Comparison of ENCODE assay signal across 19 cellular contexts in genomic region chr3:160472344-160472743, GRCh38. TPM values are rescaled to one million over a fixed set of nuclear protein-coding genes. Genes with fewer than 3 reads are reported as not detected.
DNase-seq lines count a peak whose midpoint lies in the region; ATAC-seq and TF ChIP-seq lines count a peak whose summit lies in the region.
"Had no signal": no experiment of that assay in that cellular context is flagged by ENCODE, and none has a peak within 500 bp of the region (broad histone marks: within the 10 kb centered on the region; RNA-seq: fewer than 3 reads in every experiment).

No MANE protein-coding gene starts in this region.

- H3K79me1 ChIP-seq in H9 (ENCODE audit: insufficient read depth, low read depth, low read length, poor library complexity, severe bottlenecking): no peaks in the 10 kb centered on the region

- H3K27ac Mint-ChIP-seq in activated CD8-positive, alpha-beta T cell treated with anti-CD3 and anti-CD28 coated beads for 36 hours: no peak overlapping the region
- no peak overlapping the region for H3K27ac Mint-ChIP-seq in H9
- H3K27ac Mint-ChIP-seq: activated CD4-positive, alpha-beta T cell treated with anti-CD3 and anti-CD28 coated beads for 36 hours; activated CD8-positive, alpha-beta memory T cell treated with anti-CD3 and anti-CD28 coated beads, Interleukin-2, amount 10 ng/mL, durations not matched to agents 7 days and 5 days had no signal

- TF ChIP-seq CTCF in MM.1S (IDR thresholded peaks at IDR 0.05; ENCODE audit: low read length): no peak
- no peak for TF ChIP-seq CTCF in activated CD8-positive, alpha-beta T cell treated with anti-CD3 and anti-CD28 coated beads for 36 hours (IDR thresholded peaks at IDR 0.05)
- TF ChIP-seq CTCF in H9 (conservative IDR thresholded peaks at IDR 0.05): no peak

- H3K27me3 Mint-ChIP-seq in activated CD8-positive, alpha-beta T cell treated with anti-CD3 and anti-CD28 coated beads for 36 hours: peaks cover 10% of the 10 kb centered on the region
- H3K27me3 Mint-ChIP-seq in H9 (ENCODE audit: low read depth): peaks cover 12% of the 10 kb centered on the region

- no CpG with 5 or more reads among the region's 2 CpGs for WGBS in H9 (ENCODE audit: extremely low coverage, insufficient read length, low lambda C conversion rate)

- H4K20me1 ChIP-seq in MM.1S (ENCODE audit: insufficient read depth, low read length): no peaks in the 10 kb centered on the region
- H4K20me1 ChIP-seq in H9 (ENCODE audit: control insufficient read depth, insufficient read depth, insufficient read length): no peaks in the 10 kb centered on the region
- H4K20me1 ChIP-seq: BLaER1 had no signal

- peaks cover 3% of the 10 kb centered on the region for H3K36me3 Mint-ChIP-seq in activated CD8-positive, alpha-beta T cell treated with anti-CD3 and anti-CD28 coated beads for 36 hours (ENCODE audit: low read depth)
- peaks cover 7 to 17% (median 14%) of the 10 kb centered on the region in 3 experiments for H3K36me3 Mint-ChIP-seq in H9 (ENCODE audit: insufficient read depth in 1 of 3, low read depth in 3 of 3)

- no peak overlapping the region for H2BK120ac ChIP-seq in H9 (ENCODE audit: low read depth, low read length, poor library complexity, severe bottlenecking)

- H4K8ac ChIP-seq in H9 (replicated peaks; ENCODE audit: insufficient read length, low read depth, low read length): no peak overlapping the region

- H2AK5ac ChIP-seq in H9 (ENCODE audit: insufficient read length, low read length): no peak overlapping the region

- H2AFZ ChIP-seq in MM.1S (ENCODE audit: low read length) (no peak overlapping the region), H9 (ENCODE audit: low read length) (no peak overlapping the region)
- H2AFZ ChIP-seq: GM23248 had no signal

- H3K9ac ChIP-seq in MM.1S (ENCODE audit: low read length): no peak overlapping the region
- H3K9ac ChIP-seq in H9 (ENCODE audit: extremely low read depth, insufficient read length, low read length): no peak overlapping the region
- H3K9ac ChIP-seq: BLaER1, GM23248 had no signal

- intact Hi-C loops in activated CD8-positive, alpha-beta T cell treated with anti-CD3 and anti-CD28 coated beads for 36 hours (cut with micrococcal nuclease): no loop called here

- no peak overlapping the region for H2BK15ac ChIP-seq in H9 (ENCODE audit: low read depth, low read length)

- H3K14ac ChIP-seq in H9 (ENCODE audit: insufficient read depth, low read length): no peak overlapping the region

- no peak overlapping the region for H2BK20ac ChIP-seq in H9 (ENCODE audit: low read depth, low read length, poor library complexity, severe bottlenecking)

- no peak overlapping the region for H3T11ph ChIP-seq in H9 (ENCODE audit: low read length)

- H2BK5ac ChIP-seq in H9 (ENCODE audit: insufficient read length, low read length): no peak overlapping the region

- no peak overlapping the region for H3K18ac ChIP-seq in H9 (ENCODE audit: insufficient read length, low read depth, low read length)

- H3K27ac ChIP-seq in MM.1S (ENCODE audit: low read length): no peak overlapping the region
- H3K27ac ChIP-seq in H9 (ENCODE audit: insufficient read length, low read depth, low read length): no peak overlapping the region
- H3K27ac ChIP-seq: BLaER1, gastroesophageal sphincter had no signal

- no peak overlapping the region for H3K4me3 Mint-ChIP-seq in activated CD8-positive, alpha-beta T cell treated with anti-CD3 and anti-CD28 coated beads for 36 hours
- H3K4me3 Mint-ChIP-seq in H9: no peak overlapping the region
- H3K4me3 Mint-ChIP-seq: activated CD4-positive, alpha-beta T cell treated with anti-CD3 and anti-CD28 coated beads for 36 hours; activated CD8-positive, alpha-beta memory T cell treated with anti-CD3 and anti-CD28 coated beads, Interleukin-2, amount 10 ng/mL, durations not matched to agents 7 days and 5 days had no signal

- H3K56ac ChIP-seq in H9 (ENCODE audit: insufficient read length, low read depth, low read length): no peak overlapping the region

- H3K4me2 ChIP-seq in MM.1S (ENCODE audit: low read depth, low read length): no peak overlapping the region
- H3K4me2 ChIP-seq in H9 (ENCODE audit: insufficient read depth, insufficient read length, low read length): no peak overlapping the region
- H3K4me2 ChIP-seq: BLaER1 had no signal

- H3K4ac ChIP-seq in H9 (ENCODE audit: low read depth, low read length): no peak overlapping the region

- H3K4me1 Mint-ChIP-seq in activated CD8-positive, alpha-beta T cell treated with anti-CD3 and anti-CD28 coated beads for 36 hours (ENCODE audit: low read depth): no peaks in the 10 kb centered on the region
- H3K4me1 Mint-ChIP-seq in H9: no peaks in the 10 kb centered on the region
- H3K4me1 Mint-ChIP-seq: activated CD4-positive, alpha-beta T cell treated with anti-CD3 and anti-CD28 coated beads for 36 hours had no signal

- H3K9me3 ChIP-seq in MM.1S (replicated peaks; ENCODE audit: insufficient read depth, low read length): no peaks in the 10 kb centered on the region
- H3K9me3 ChIP-seq in H9 (ENCODE audit: control insufficient read depth, low read depth, low read length): peaks cover 7% of the 10 kb centered on the region

- POLR2A ChIA-PET in activated CD8-positive, alpha-beta T cell treated with anti-CD3 and anti-CD28 coated beads for 36 hours (lab: Charles Lee): no interaction called here

- no peaks in the 10 kb centered on the region for H3K36me3 ChIP-seq in MM.1S (replicated peaks; ENCODE audit: insufficient read depth, low read length)
- H3K36me3 ChIP-seq: gastroesophageal sphincter had no signal

- ATAC-seq in GM19397 (IDR thresholded peaks at IDR 0.05; ENCODE audit: unreplicated experiment): peak; percentile 76
- peak; percentile 52 for ATAC-seq in HG03095 (IDR thresholded peaks at IDR 0.05; ENCODE audit: unreplicated experiment)
- ATAC-seq in activated CD8-positive, alpha-beta T cell treated with anti-CD3 and anti-CD28 coated beads for 36 hours: no peak
- ATAC-seq: activated CD4-positive, alpha-beta T cell treated with anti-CD3 and anti-CD28 coated beads for 36 hours; activated CD8-positive, alpha-beta memory T cell treated with anti-CD3 and anti-CD28 coated beads, Interleukin-2, amount 10 ng/mL, durations not matched to agents 7 days and 5 days; gastroesophageal sphincter had no signal

- H3K79me2 ChIP-seq in MM.1S (ENCODE audit: low read length) (no peaks in the 10 kb centered on the region), H9 (ENCODE audit: insufficient read depth, low read length) (no peaks in the 10 kb centered on the region)

- no peak overlapping the region for H4K5ac ChIP-seq in H9 (ENCODE audit: insufficient read length, low read depth, low read length)

- no peaks in the 10 kb centered on the region for H3F3A ChIP-seq in MM.1S (ENCODE audit: insufficient read depth, low read length)

- CTCF ChIA-PET in activated CD8-positive, alpha-beta T cell treated with anti-CD3 and anti-CD28 coated beads for 36 hours (lab: Charles Lee): interaction anchor here (0.9 kb wide), 1 partner anchor 9 kb away, joined by 3 read pairs; no protein-coding TSS in a partner anchor

- peak; percentile 41 for DNase-seq in ELR (ENCODE audit: low read depth)
- DNase-seq in MM.1S: peak; percentile 43
- no peak for DNase-seq in HuH-7.5 (ENCODE audit: low spot score)
- no peak for DNase-seq in activated CD8-positive, alpha-beta T cell treated with anti-CD3 and anti-CD28 coated beads for 36 hours
- DNase-seq in H9: no peak
- no peak for DNase-seq in SW 1271 (lab: John Stamatoyannopoulos, UW)
- DNase-seq: activated CD4-positive, alpha-beta T cell treated with anti-CD3 and anti-CD28 coated beads for 36 hours; activated CD8-positive, alpha-beta memory T cell treated with anti-CD3 and anti-CD28 coated beads, Interleukin-2, amount 10 ng/mL, durations not matched to agents 7 days and 5 days; DMS 273 treated with DMSO at 0.1 percent for 48 hours; erythroblast; GF-D8; GM23248; NCI-H2029; NCI-H446 treated with DMSO at 0.1 percent for 48 hours; stimulated activated CD4-positive, alpha-beta T cell treated with anti-CD3 and anti-CD28 coated beads, Interleukin-12 subunit alpha, Interleukin-12 subunit beta, amount 100 ng/mL, for 4 hours had no signal

- no peak overlapping the region for H4K91ac ChIP-seq in H9 (ENCODE audit: insufficient read length, low read depth, low read length)

- no peaks in the 10 kb centered on the region for H3K23me2 ChIP-seq in H9 (ENCODE audit: insufficient read length, low read depth, low read length, poor library complexity, severe bottlenecking)

- no peak overlapping the region for H3K4me3 ChIP-seq in MM.1S (ENCODE audit: low read length)
- H3K4me3 ChIP-seq: BLaER1, gastroesophageal sphincter, GM23248 had no signal

- no peaks in the 10 kb centered on the region for H3K9me2 ChIP-seq in MM.1S (replicated peaks; ENCODE audit: insufficient read depth, low read length)

- H3K9me3 Mint-ChIP-seq in activated CD8-positive, alpha-beta T cell treated with anti-CD3 and anti-CD28 coated beads for 36 hours: peaks cover 17% of the 10 kb centered on the region
- peaks cover 16 to 24% of the 10 kb centered on the region in 2 experiments for H3K9me3 Mint-ChIP-seq in H9

- H3K23ac ChIP-seq in H9 (ENCODE audit: insufficient read length, low read depth, low read length): no peak overlapping the region

- H3K4me1 ChIP-seq in MM.1S (ENCODE audit: low read length) (no peaks in the 10 kb centered on the region; the same call in 1 of the 2 replicates), H9 (ENCODE audit: insufficient read depth, low read length) (no peaks in the 10 kb centered on the region)
- H3K4me1 ChIP-seq: gastroesophageal sphincter had no signal

- no peak overlapping the region for H2BK12ac ChIP-seq in H9 (ENCODE audit: insufficient read length, low read depth, low read length)

- H3K27me3 ChIP-seq in MM.1S (replicated peaks; ENCODE audit: insufficient read depth, low read length) (no peaks in the 10 kb centered on the region), H9 (ENCODE audit: insufficient read depth, low read length) (no peaks in the 10 kb centered on the region)
- H3K27me3 ChIP-seq: BLaER1 had no signal

RNA-seq across cellular contexts. Expression of gene TRIM59, which starts 22.8 kb away (rescaled TPM):
- 10 to 100 TPM; 27.0 to 27.8 TPM for total RNA-seq in activated CD8-positive, alpha-beta T cell treated with anti-CD3 and anti-CD28 coated beads for 36 hours
- total RNA-seq in H9 (2021): 44.9 and 47.6 TPM in 2 replicates

Comparison
In these comparisons a context has a peak if more than half of its experiments do, and no peak if none do; other contexts are left out.
1. DNase-seq: peak in ELR (single experiment) and MM.1S (single experiment); none in HuH-7.5 (single experiment), activated CD8-positive, alpha-beta T cell treated with anti-CD3 and anti-CD28 coated beads for 36 hours (single experiment), H9 (single experiment) and SW 1271 (0 of 2).